ENCODE assay signal across 8 cellular contexts in genomic region chr3:160129459-160130061, GRCh38.
DNase-seq lines count a peak whose midpoint lies in the region; ATAC-seq and TF ChIP-seq lines count a peak whose summit lies in the region.

No MANE protein-coding gene starts in this region.

- no peaks in the 10 kb centered on the region for H3K79me1 ChIP-seq in H9 (ENCODE audit: insufficient read depth, low read depth, low read length, poor library complexity, severe bottlenecking)

- H3K27ac ChIP-seq in PC-9, result peak overlapping the region; percentile 80
- H3K27ac ChIP-seq in foreskin keratinocyte, result no peak overlapping the region
- no peak overlapping the region for H3K27ac ChIP-seq in H9 (ENCODE audit: insufficient read length, low read depth, low read length)

- BruUV-seq in PC-9 (replicated peaks; lab: Mats Ljungman, UMichigan), result no TSS peak

- H3K4me2 ChIP-seq in PC-9, result peak overlapping the region; percentile 48
- H3K4me2 ChIP-seq in H9 (ENCODE audit: insufficient read depth, insufficient read length, low read length), result no peak overlapping the region

- POLR2A ChIA-PET in PC-9 (lab: Charles Lee; ENCODE audit: unreplicated experiment), result no interaction called here

- H3K9me3 ChIP-seq in PC-9 (ENCODE audit: insufficient read depth, low read depth) (no peaks in the 10 kb centered on the region), H9 (ENCODE audit: control insufficient read depth, low read depth, low read length) (no peaks in the 10 kb centered on the region)

- no CpG with 5 or more reads among the region's 4 CpGs for WGBS in H9 (ENCODE audit: extremely low coverage, insufficient read length, low lambda C conversion rate)

- no peak overlapping the region for H3K4ac ChIP-seq in H9 (ENCODE audit: low read depth, low read length)

- no peak overlapping the region for H3K23ac ChIP-seq in H9 (ENCODE audit: insufficient read length, low read depth, low read length)

- no peak overlapping the region for H3K18ac ChIP-seq in H9 (ENCODE audit: insufficient read length, low read depth, low read length)

- H3K36me3 Mint-ChIP-seq in H9 (ENCODE audit: insufficient read depth in 1 of 3, low read depth in 3 of 3) (no peaks in the 10 kb centered on the region), glutamatergic neuron (ENCODE audit: unreplicated experiment) (no peaks in the 10 kb centered on the region)
- H3K36me3 Mint-ChIP-seq in activated naive CD4-positive, alpha-beta T cell treated with anti-CD3 and anti-CD28 coated beads, Interleukin-2, amount 10 ng/mL, durations not matched to agents 7 days and 5 days, result no peaks in the 10 kb centered on the region

- no peak overlapping the region for H4K5ac ChIP-seq in H9 (ENCODE audit: insufficient read length, low read depth, low read length)

- H3K14ac ChIP-seq in H9 (ENCODE audit: insufficient read depth, low read length), result no peak overlapping the region

- H3K4me3 Mint-ChIP-seq in H9 (no peak overlapping the region), glutamatergic neuron (ENCODE audit: unreplicated experiment) (no peak overlapping the region)
- no peak overlapping the region for H3K4me3 Mint-ChIP-seq in activated naive CD4-positive, alpha-beta T cell treated with anti-CD3 and anti-CD28 coated beads, Interleukin-2, amount 10 ng/mL, durations not matched to agents 7 days and 5 days

- H2BK5ac ChIP-seq in H9 (ENCODE audit: insufficient read length, low read length), result no peak overlapping the region

- no peak overlapping the region for H2BK12ac ChIP-seq in H9 (ENCODE audit: insufficient read length, low read depth, low read length)

- H4K20me1 ChIP-seq in PC-9 (ENCODE audit: insufficient read depth) (no peaks in the 10 kb centered on the region), H9 (ENCODE audit: control insufficient read depth, insufficient read depth, insufficient read length) (no peaks in the 10 kb centered on the region)

- H3K4me3 ChIP-seq in HFF-Myc (replicated peaks; ENCODE audit: low read depth, low read length) (no peak overlapping the region), PC-9 (0 out of 2 replicates have a peak overlapping the region, but pooled peaks have one; percentile 7)

- H3K4me1 Mint-ChIP-seq in H9 (peaks cover 7% of the 10 kb centered on the region in 2 experiments), glutamatergic neuron (ENCODE audit: low read depth, unreplicated experiment) (no peaks in the 10 kb centered on the region)
- H3K4me1 Mint-ChIP-seq in activated naive CD4-positive, alpha-beta T cell treated with anti-CD3 and anti-CD28 coated beads, Interleukin-2, amount 10 ng/mL, durations not matched to agents 7 days and 5 days, result no peaks in the 10 kb centered on the region

- H3K36me3 ChIP-seq in PC-9 (ENCODE audit: low read depth), result no peaks in the 10 kb centered on the region

- H3K23me2 ChIP-seq in H9 (ENCODE audit: insufficient read length, low read depth, low read length, poor library complexity, severe bottlenecking), result no peaks in the 10 kb centered on the region

- H2BK15ac ChIP-seq in H9 (ENCODE audit: low read depth, low read length), result no peak overlapping the region

- H3K9me3 Mint-ChIP-seq in H9 (no peaks in the 10 kb centered on the region; a peak in 1 of 5 replicates), glutamatergic neuron (ENCODE audit: unreplicated experiment) (no peaks in the 10 kb centered on the region)
- no peaks in the 10 kb centered on the region for H3K9me3 Mint-ChIP-seq in activated naive CD4-positive, alpha-beta T cell treated with anti-CD3 and anti-CD28 coated beads, Interleukin-2, amount 10 ng/mL, durations not matched to agents 7 days and 5 days

- TF ChIP-seq CTCF in HFF-Myc (IDR thresholded peaks at IDR 0.05; ENCODE audit: low read depth, low read length, missing control alignments) (no peak), PC-9 (conservative IDR thresholded peaks at IDR 0.05) (no peak), foreskin keratinocyte (conservative IDR thresholded peaks at IDR 0.05) (no peak), H9 (conservative IDR thresholded peaks at IDR 0.05) (no peak), glutamatergic neuron (IDR thresholded peaks at IDR 0.05; ENCODE audit: partially characterized antibody, unreplicated experiment) (no peak)

- no peak overlapping the region for H3T11ph ChIP-seq in H9 (ENCODE audit: low read length)

- H2AFZ ChIP-seq in PC-9 (peak overlapping the region; percentile 36; the same call in 1 of the 2 replicates), H9 (ENCODE audit: low read length) (no peak overlapping the region)

- CTCF ChIA-PET in PC-9 (lab: Charles Lee), result no interaction called here
- CTCF ChIA-PET in activated naive CD4-positive, alpha-beta T cell treated with anti-CD3 and anti-CD28 coated beads, Interleukin-2, amount 10 ng/mL, durations not matched to agents 7 days and 5 days (lab: Charles Lee), result no interaction called here

- no peaks in the 10 kb centered on the region for H3K79me2 ChIP-seq in PC-9 (ENCODE audit: low read depth)
- no peaks in the 10 kb centered on the region for H3K79me2 ChIP-seq in H9 (ENCODE audit: insufficient read depth, low read length)

- ATAC-seq in foreskin keratinocyte, result peak; percentile 85

- H3K56ac ChIP-seq in H9 (ENCODE audit: insufficient read length, low read depth, low read length), result no peak overlapping the region

- H3K27me3 ChIP-seq in PC-9 (ENCODE audit: insufficient read depth, low read depth), result no peaks in the 10 kb centered on the region
- no peaks in the 10 kb centered on the region for H3K27me3 ChIP-seq in foreskin keratinocyte
- no peaks in the 10 kb centered on the region; the same call in 1 of the 2 replicates for H3K27me3 ChIP-seq in H9 (ENCODE audit: insufficient read depth, low read length)

- no peak overlapping the region for H3K9ac ChIP-seq in H9 (ENCODE audit: extremely low read depth, insufficient read length, low read length)

- H2AK5ac ChIP-seq in H9 (ENCODE audit: insufficient read length, low read length), result no peak overlapping the region

- no peak overlapping the region for H2BK20ac ChIP-seq in H9 (ENCODE audit: low read depth, low read length, poor library complexity, severe bottlenecking)

- DNase-seq in EL (peak; percentile 93), HFF-Myc (ENCODE audit: extremely low read depth, low read depth) (peak; percentile 91), PC-9 (peak in 1 of 2 experiments; percentile 77), foreskin keratinocyte (peak; percentile 92 to 93), H9 (no peak), glutamatergic neuron (no peak), NCI-H82 (lab: John Stamatoyannopoulos, UW) (no peak)
- DNase-seq in activated naive CD4-positive, alpha-beta T cell treated with anti-CD3 and anti-CD28 coated beads, Interleukin-2, amount 10 ng/mL, durations not matched to agents 7 days and 5 days, result no peak

- intact Hi-C loops in PC-9 (cut with micrococcal nuclease; ENCODE audit: unreplicated experiment), result loop anchor here (10.0 kb wide), 1 partner anchor 95 kb away; no protein-coding TSS in a partner anchor

- H3F3A ChIP-seq in PC-9 (ENCODE audit: insufficient read depth, low read depth), result peaks cover 22% of the 10 kb centered on the region; the same call in 1 of the 2 replicates

- no peak overlapping the region for H4K8ac ChIP-seq in H9 (replicated peaks; ENCODE audit: insufficient read length, low read depth, low read length)

- H3K4me1 ChIP-seq in PC-9 (replicated peaks; ENCODE audit: insufficient read depth) (peaks cover 30% of the 10 kb centered on the region), foreskin keratinocyte (peaks cover 10% of the 10 kb centered on the region), H9 (ENCODE audit: insufficient read depth, low read length) (no peaks in the 10 kb centered on the region)

- H4K91ac ChIP-seq in H9 (ENCODE audit: insufficient read length, low read depth, low read length), result no peak overlapping the region

- H3K27ac Mint-ChIP-seq in H9 (no peak overlapping the region), glutamatergic neuron (ENCODE audit: unreplicated experiment) (no peak overlapping the region)
- H3K27ac Mint-ChIP-seq in activated naive CD4-positive, alpha-beta T cell treated with anti-CD3 and anti-CD28 coated beads, Interleukin-2, amount 10 ng/mL, durations not matched to agents 7 days and 5 days, result no peak overlapping the region

- H3K27me3 Mint-ChIP-seq in H9 (ENCODE audit: low read depth) (no peaks in the 10 kb centered on the region), glutamatergic neuron (ENCODE audit: unreplicated experiment) (no peaks in the 10 kb centered on the region)
- H3K27me3 Mint-ChIP-seq in activated naive CD4-positive, alpha-beta T cell treated with anti-CD3 and anti-CD28 coated beads, Interleukin-2, amount 10 ng/mL, durations not matched to agents 7 days and 5 days, result peaks cover 8% of the 10 kb centered on the region

- no peaks in the 10 kb centered on the region for H3K9me2 ChIP-seq in PC-9 (ENCODE audit: insufficient read depth)

- H2BK120ac ChIP-seq in H9 (ENCODE audit: low read depth, low read length, poor library complexity, severe bottlenecking), result no peak overlapping the region

Comparison
In these comparisons a context has a peak if more than half of its experiments do, and no peak if none do; other contexts are left out.
1. DNase-seq: peak in EL (single experiment), HFF-Myc (single experiment) and foreskin keratinocyte (2 of 2); none in H9 (single experiment), glutamatergic neuron (single experiment), activated naive CD4-positive, alpha-beta T cell treated with anti-CD3 and anti-CD28 coated beads, Interleukin-2, amount 10 ng/mL, durations not matched to agents 7 days and 5 days (single experiment) and NCI-H82 (single experiment).